1 cellular context compared by ENCODE assay signal in genomic region chr4:79176351-79176750, GRCh38.
TF ChIP-seq lines count a peak whose summit lies in the region.

No MANE protein-coding gene starts in this region.

TF ChIP-seq in K562, 482 proteins besides CTCF, POLR2A, EP300 and RAD21 (continued from another document):
- TF ChIP-seq, protein P1, sequence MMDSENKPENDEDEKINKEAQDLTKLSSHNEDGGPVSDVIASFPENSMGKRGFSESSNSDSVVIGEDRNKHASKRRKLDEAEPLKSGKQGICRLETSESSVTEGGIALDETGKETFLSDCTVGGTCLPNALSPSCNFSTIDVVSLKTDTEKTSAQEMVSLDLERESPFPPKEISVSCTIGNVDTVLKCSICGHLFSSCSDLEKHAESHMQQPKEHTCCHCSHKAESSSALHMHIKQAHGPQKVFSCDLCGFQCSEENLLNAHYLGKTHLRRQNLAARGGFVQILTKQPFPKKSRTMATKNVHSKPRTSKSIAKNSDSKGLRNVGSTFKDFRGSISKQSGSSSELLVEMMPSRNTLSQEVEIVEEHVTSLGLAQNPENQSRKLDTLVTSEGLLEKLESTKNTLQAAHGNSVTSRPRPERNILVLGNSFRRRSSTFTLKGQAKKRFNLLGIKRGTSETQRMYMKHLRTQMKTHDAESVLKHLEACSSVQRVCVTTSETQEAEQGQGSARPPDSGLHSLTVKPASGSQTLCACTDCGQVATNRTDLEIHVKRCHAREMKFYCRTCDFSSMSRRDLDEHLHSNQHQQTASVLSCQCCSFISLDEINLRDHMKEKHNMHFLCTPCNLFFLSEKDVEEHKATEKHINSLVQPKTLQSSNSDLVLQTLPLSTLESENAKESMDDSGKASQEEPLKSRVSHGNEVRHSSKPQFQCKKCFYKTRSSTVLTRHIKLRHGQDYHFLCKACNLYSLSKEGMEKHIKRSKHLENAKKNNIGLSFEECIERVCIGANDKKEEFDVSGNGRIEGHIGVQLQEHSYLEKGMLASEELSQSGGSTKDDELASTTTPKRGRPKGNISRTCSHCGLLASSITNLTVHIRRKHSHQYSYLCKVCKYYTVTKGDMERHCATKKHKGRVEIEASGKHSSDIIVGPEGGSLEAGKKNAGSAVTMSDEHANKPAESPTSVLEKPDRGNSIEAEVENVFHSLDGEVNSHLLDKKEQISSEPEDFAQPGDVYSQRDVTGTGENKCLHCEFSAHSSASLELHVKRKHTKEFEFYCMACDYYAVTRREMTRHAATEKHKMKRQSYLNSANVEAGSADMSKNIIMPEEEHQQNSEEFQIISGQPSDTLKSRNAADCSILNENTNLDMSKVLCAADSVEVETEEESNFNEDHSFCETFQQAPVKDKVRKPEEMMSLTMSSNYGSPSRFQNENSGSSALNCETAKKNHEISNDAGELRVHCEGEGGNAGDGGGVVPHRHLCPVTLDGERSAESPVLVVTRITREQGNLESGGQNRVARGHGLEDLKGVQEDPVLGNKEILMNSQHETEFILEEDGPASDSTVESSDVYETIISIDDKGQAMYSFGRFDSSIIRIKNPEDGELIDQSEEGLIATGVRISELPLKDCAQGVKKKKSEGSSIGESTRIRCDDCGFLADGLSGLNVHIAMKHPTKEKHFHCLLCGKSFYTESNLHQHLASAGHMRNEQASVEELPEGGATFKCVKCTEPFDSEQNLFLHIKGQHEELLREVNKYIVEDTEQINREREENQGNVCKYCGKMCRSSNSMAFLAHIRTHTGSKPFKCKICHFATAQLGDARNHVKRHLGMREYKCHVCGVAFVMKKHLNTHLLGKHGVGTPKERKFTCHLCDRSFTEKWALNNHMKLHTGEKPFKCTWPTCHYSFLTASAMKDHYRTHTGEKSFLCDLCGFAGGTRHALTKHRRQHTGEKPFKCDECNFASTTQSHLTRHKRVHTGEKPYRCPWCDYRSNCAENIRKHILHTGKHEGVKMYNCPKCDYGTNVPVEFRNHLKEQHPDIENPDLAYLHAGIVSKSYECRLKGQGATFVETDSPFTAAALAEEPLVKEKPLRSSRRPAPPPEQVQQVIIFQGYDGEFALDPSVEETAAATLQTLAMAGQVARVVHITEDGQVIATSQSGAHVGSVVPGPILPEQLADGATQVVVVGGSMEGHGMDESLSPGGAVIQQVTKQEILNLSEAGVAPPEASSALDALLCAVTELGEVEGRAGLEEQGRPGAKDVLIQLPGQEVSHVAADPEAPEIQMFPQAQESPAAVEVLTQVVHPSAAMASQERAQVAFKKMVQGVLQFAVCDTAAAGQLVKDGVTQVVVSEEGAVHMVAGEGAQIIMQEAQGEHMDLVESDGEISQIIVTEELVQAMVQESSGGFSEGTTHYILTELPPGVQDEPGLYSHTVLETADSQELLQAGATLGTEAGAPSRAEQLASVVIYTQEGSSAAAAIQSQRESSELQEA (IDR thresholded peaks at IDR 0.05; ENCODE audit: low read depth): no peak
- TF ChIP-seq ZNF134 (CRISPR knock-in tag; conservative IDR thresholded peaks at IDR 0.05) (peak; percentile 96), RBM25 (IDR thresholded peaks at IDR 0.05; ENCODE audit: low read depth, low read length, severe bottlenecking) (peak; percentile 51), MAFK (IDR thresholded peaks at IDR 0.05; ENCODE audit: low read length) (no peak), ZNF717 (CRISPR knock-in tag; IDR thresholded peaks at IDR 0.05) (no peak)
